17 cellular contexts compared by ENCODE assay signal in genomic region chr10:15316877-15317464, GRCh38. TPM values are rescaled to one million over a fixed set of nuclear protein-coding genes. Genes with fewer than 3 reads are reported as not detected.
DNase-seq lines count a peak whose midpoint lies in the region; ATAC-seq and TF ChIP-seq lines count a peak whose summit lies in the region.
"Had no signal": no experiment of that assay in that cellular context is flagged by ENCODE, and none has a peak within 500 bp of the region (broad histone marks: within the 10 kb centered on the region; RNA-seq: fewer than 3 reads in every experiment).

No MANE protein-coding gene starts in this region.

- H3K4me1 ChIP-seq in liver (ENCODE audit: control insufficient read depth in 4 of 4, insufficient read depth in 4 of 4, low read length in 3 of 4) (peaks cover 0 to 11% (median 5%) of the 10 kb centered on the region in 4 donors), Caco-2 (no peaks in the 10 kb centered on the region)

- no peaks in the 10 kb centered on the region for H3K9me3 Mint-ChIP-seq in Caco-2 (ENCODE audit: unreplicated experiment)
- no peaks in the 10 kb centered on the region for H3K9me3 Mint-ChIP-seq in activated naive CD4-positive, alpha-beta T cell treated with anti-CD3 and anti-CD28 coated beads for 36 hours
- H3K9me3 Mint-ChIP-seq: CD8-positive, alpha-beta T cell had no signal

- no TSS peak for BruUV-seq in Caco-2 (replicated peaks; lab: Mats Ljungman, UMichigan)

- no peak overlapping the region for H3K27ac Mint-ChIP-seq in Caco-2 (ENCODE audit: unreplicated experiment)
- no peak overlapping the region for H3K27ac Mint-ChIP-seq in activated naive CD4-positive, alpha-beta T cell treated with anti-CD3 and anti-CD28 coated beads for 36 hours
- H3K27ac Mint-ChIP-seq: CD8-positive, alpha-beta T cell had no signal

- 77% methylated on average over 9 of the region's 9 CpGs for WGBS in liver

- peaks cover 18% of the 10 kb centered on the region for H3K4me1 Mint-ChIP-seq in Caco-2 (ENCODE audit: low read depth, unreplicated experiment)
- H3K4me1 Mint-ChIP-seq in activated naive CD4-positive, alpha-beta T cell treated with anti-CD3 and anti-CD28 coated beads for 36 hours (ENCODE audit: low read depth), result peaks cover 2% of the 10 kb centered on the region

- TF ChIP-seq CTCF in liver (IDR thresholded peaks at IDR 0.05; ENCODE audit: low read depth, low read length, missing input control) (no peak), Caco-2 (IDR thresholded peaks at IDR 0.05; ENCODE audit: insufficient read depth in 1 of 2, low read depth in 1 of 2, low read length in 1 of 2, severe bottlenecking in 1 of 2, unreplicated experiment in 1 of 2) (no peak)

- intact Hi-C loops in Caco-2 (cut with micrococcal nuclease; ENCODE audit: unreplicated experiment), result no loop called here
- intact Hi-C loops in activated naive CD4-positive, alpha-beta T cell treated with anti-CD3 and anti-CD28 coated beads for 36 hours (cut with micrococcal nuclease), result no loop called here

- H3K36me3 ChIP-seq in liver (ENCODE audit: control insufficient read depth in 4 of 4, insufficient read depth in 3 of 4, low read depth in 1 of 4, low read length in 3 of 4) (no peaks in the 10 kb centered on the region), Caco-2 (ENCODE audit: control insufficient read depth, insufficient read depth, low read length) (no peaks in the 10 kb centered on the region)

- peak in 2 of 3 experiments; percentile 4 to 12 for DNase-seq in NCI-H1417 (lab: John Stamatoyannopoulos, UW)
- DNase-seq in NCI-H1417 treated with DMSO at 0.1 percent for 48 hours (lab: John Stamatoyannopoulos, UW), result no peak
- DNase-seq in dermis blood vessel endothelial cell, result peak; percentile 21
- no peak for DNase-seq in substantia nigra (lab: John Stamatoyannopoulos, UW)
- no peak for DNase-seq in Caco-2
- DNase-seq in activated naive CD4-positive, alpha-beta T cell treated with anti-CD3 and anti-CD28 coated beads for 36 hours, result no peak
- DNase-seq: CD8-positive, alpha-beta T cell; MM.1S; NCI-H2081 treated with DMSO at 0.1 percent for 48 hours; NCI-H226; NCI-H774 had no signal

- no peak overlapping the region for H3K4me3 Mint-ChIP-seq in Caco-2 (ENCODE audit: unreplicated experiment)
- no peak overlapping the region for H3K4me3 Mint-ChIP-seq in activated naive CD4-positive, alpha-beta T cell treated with anti-CD3 and anti-CD28 coated beads for 36 hours
- H3K4me3 Mint-ChIP-seq: CD8-positive, alpha-beta T cell had no signal

- H3K27me3 Mint-ChIP-seq in Caco-2 (ENCODE audit: insufficient read depth, unreplicated experiment), result no peaks in the 10 kb centered on the region
- no peaks in the 10 kb centered on the region for H3K27me3 Mint-ChIP-seq in activated naive CD4-positive, alpha-beta T cell treated with anti-CD3 and anti-CD28 coated beads for 36 hours (ENCODE audit: low read depth)

- CTCF ChIA-PET in Caco-2 (lab: Charles Lee), result interaction anchor here (0.7 kb wide), 1 partner anchor 19 kb away, joined by 5 read pairs; no protein-coding TSS in a partner anchor
- CTCF ChIA-PET in activated naive CD4-positive, alpha-beta T cell treated with anti-CD3 and anti-CD28 coated beads for 36 hours (lab: Charles Lee), result no interaction called here

- H3K27me3 ChIP-seq in liver (ENCODE audit: control insufficient read depth in 4 of 4, insufficient read depth in 4 of 4, low read length in 3 of 4) (no peaks in the 10 kb centered on the region), Caco-2 (replicated peaks; ENCODE audit: control insufficient read depth, insufficient read depth, low read length) (no peaks in the 10 kb centered on the region)

- POLR2A ChIA-PET in Caco-2 (lab: Charles Lee), result interaction anchor here (0.6 kb wide), 1 partner anchor 18 kb away, joined by 3 read pairs; no protein-coding TSS in a partner anchor

- H3K4me3 ChIP-seq in liver (ENCODE audit: low read depth in 1 of 3, low read length in 3 of 3), result no peak overlapping the region
- H3K4me3 ChIP-seq in Caco-2 (ENCODE audit: low read depth, low read length), result no peak overlapping the region
- H3K4me3 ChIP-seq: SK-N-MC had no signal

- no peak for TF ChIP-seq RAD21 in liver (IDR thresholded peaks at IDR 0.05)

- no peak overlapping the region for H3K9ac ChIP-seq in liver (ENCODE audit: low read depth in 1 of 2, low read length in 2 of 2)

- H3K36me3 Mint-ChIP-seq in Caco-2 (ENCODE audit: insufficient read depth, unreplicated experiment), result no peaks in the 10 kb centered on the region
- H3K36me3 Mint-ChIP-seq in activated naive CD4-positive, alpha-beta T cell treated with anti-CD3 and anti-CD28 coated beads for 36 hours (ENCODE audit: low read depth), result no peaks in the 10 kb centered on the region
- H3K36me3 Mint-ChIP-seq: CD8-positive, alpha-beta T cell had no signal

- ATAC-seq in GM21825 (IDR thresholded peaks at IDR 0.05; ENCODE audit: unreplicated experiment), result no peak
- ATAC-seq: CD8-positive, alpha-beta T cell; Panc1; Right ventricle myocardium inferior had no signal

- H3K27ac ChIP-seq in liver (ENCODE audit: low read depth in 1 of 2, low read length in 2 of 2) (no peak overlapping the region), substantia nigra (ENCODE audit: low read depth, low read length, poor library complexity, severe bottlenecking) (peak overlapping the region; percentile 93)
- H3K27ac ChIP-seq: 22Rv1, SK-N-MC had no signal

- no peaks in the 10 kb centered on the region for H3K9me3 ChIP-seq in liver (ENCODE audit: control insufficient read depth in 4 of 4, low read length in 3 of 4)
- no peaks in the 10 kb centered on the region for H3K9me3 ChIP-seq in Caco-2

TF ChIP-seq in liver, 16 proteins besides CTCF, POLR2A, EP300 and RAD21:
- TF ChIP-seq NR2F2 (IDR thresholded peaks at IDR 0.05), result peak; percentile 59
- no peak for TF ChIP-seq HNF4G (IDR thresholded peaks at IDR 0.05)

RNA-seq across cellular contexts. Expression of gene FAM171A1, which starts 54.1 kb away (rescaled TPM):
- 40.0 and 55.9 TPM in 2 replicates for total RNA-seq in dermis blood vessel endothelial cell
- total RNA-seq in liver, result 1 to 10 TPM; 2.5 to 8.8 TPM
- 10 to 100 TPM in 1 of 2 donors, 1 to 10 TPM in 1; 6.6 to 10.2 TPM for polyA plus RNA-seq in liver
- total RNA-seq in Caco-2 (2022), result 26.3 and 27.9 TPM in 2 replicates
- 1 to 10 TPM; 4.8 to 5.2 TPM for total RNA-seq in activated naive CD4-positive, alpha-beta T cell treated with anti-CD3 and anti-CD28 coated beads for 36 hours

Comparison
In these comparisons a context has a peak if more than half of its experiments do, and no peak if none do; other contexts are left out.
1. DNase-seq: peak in NCI-H1417 (2 of 3) and dermis blood vessel endothelial cell (single experiment); none in NCI-H1417 treated with DMSO at 0.1 percent for 48 hours (single experiment), substantia nigra (0 of 49), Caco-2 (0 of 2) and activated naive CD4-positive, alpha-beta T cell treated with anti-CD3 and anti-CD28 coated beads for 36 hours (single experiment).